17 cellular contexts compared by ENCODE assay signal in genomic region chr1:89965203-89965900, GRCh38. TPM values are rescaled to one million over a fixed set of nuclear protein-coding genes. Genes with fewer than 3 reads are reported as not detected.
DNase-seq lines count a peak whose midpoint lies in the region; ATAC-seq and TF ChIP-seq lines count a peak whose summit lies in the region.
"Had no signal": no experiment of that assay in that cellular context is flagged by ENCODE, and none has a peak within 500 bp of the region (broad histone marks: within the 10 kb centered on the region; RNA-seq: fewer than 3 reads in every experiment).

No MANE protein-coding gene starts in this region.

- intact Hi-C loops in testis (cut with DNase I; ENCODE audit: low total_unique reads) = no loop called here

- 69 to 70% methylated on average over 4 of the region's 4 CpGs for WGBS in testis, 2 donors

- no peaks in the 10 kb centered on the region for H4K20me1 ChIP-seq in neural cell (ENCODE audit: insufficient read depth)

- no peaks in the 10 kb centered on the region for H3K79me2 ChIP-seq in neural cell (replicated peaks; ENCODE audit: insufficient read depth, low read length)

- no peak for ATAC-seq in GM21515 (IDR thresholded peaks at IDR 0.05; ENCODE audit: unreplicated experiment)

- no peak overlapping the region for H3K4me2 ChIP-seq in neural cell (ENCODE audit: low read length)

- no peak overlapping the region for H2AFZ ChIP-seq in neural cell (ENCODE audit: low read depth, low read length)

- H3K4me3 ChIP-seq in choroid plexus epithelial cell (ENCODE audit: low read depth, low read length) (no peak overlapping the region), neural cell (ENCODE audit: low read length) (peak overlapping the region; percentile 11), testis (no peak overlapping the region)
- H3K4me3 ChIP-seq: spleen had no signal

- H3K36me3 ChIP-seq in neural cell (ENCODE audit: insufficient read depth, low read length) (no peaks in the 10 kb centered on the region), testis (ENCODE audit: low read depth, missing control alignments) (no peaks in the 10 kb centered on the region)
- H3K36me3 ChIP-seq: spleen had no signal

- DNase-seq in NCI-H1436 (lab: John Stamatoyannopoulos, UW) = peak; percentile 54
- DNase-seq in NCI-H1436 treated with DMSO at 0.1 percent for 48 hours (lab: John Stamatoyannopoulos, UW) = no peak
- peak; percentile 90 for DNase-seq in NCI-H2227 treated with DMSO at 0.1 percent for 48 hours (lab: John Stamatoyannopoulos, UW)
- peak; percentile 70 for DNase-seq in choroid plexus epithelial cell (ENCODE audit: low read depth)
- no peak for DNase-seq in testis
- DNase-seq in effector CD4-positive, alpha-beta T cell = no peak
- DNase-seq: activated CD4-positive, alpha-beta T cell treated with anti-CD3 and anti-CD28 coated beads, Interleukin-2, amount 10 ng/mL, durations not matched to agents 7 days and 5 days; cerebellar nuclear complex; hippocampal formation; islet precursor cell; Karpas-422; NCI-H1092 treated with DMSO at 0.1 percent for 48 hours; NK-92 treated with Interleukin-12 subunit alpha and Interleukin-12 subunit beta, amount 100 ng/mL, for 24 hours; spleen had no signal

- H3F3A ChIP-seq in neural cell (ENCODE audit: insufficient read depth, low read length, poor library complexity, severe bottlenecking) = no peaks in the 10 kb centered on the region

- no peaks in the 10 kb centered on the region for H3K4me1 ChIP-seq in testis

- no peak overlapping the region for H3K9ac ChIP-seq in neural cell (ENCODE audit: low read length)

- no peak for TF ChIP-seq POLR2A in testis (IDR thresholded peaks at IDR 0.05)

- no peak for TF ChIP-seq EP300 in neural cell (conservative IDR thresholded peaks at IDR 0.05; ENCODE audit: poor library complexity, severe bottlenecking)

- no peak for TF ChIP-seq CTCF in choroid plexus epithelial cell (conservative IDR thresholded peaks at IDR 0.05; ENCODE audit: low read depth, low read length)
- TF ChIP-seq CTCF in neural cell (IDR thresholded peaks at IDR 0.05; ENCODE audit: poor library complexity, severe bottlenecking) = no peak
- TF ChIP-seq CTCF in testis (IDR thresholded peaks at IDR 0.05) = no peak

- H3K27ac ChIP-seq in neural cell (ENCODE audit: low read length) = peak overlapping the region; percentile 46
- H3K27ac ChIP-seq in testis = no peak overlapping the region
- H3K27ac ChIP-seq: 22Rv1 had no signal

- H3K27me3 ChIP-seq in neural cell (ENCODE audit: insufficient read depth, low read depth, low read length) = no peaks in the 10 kb centered on the region
- H3K27me3 ChIP-seq in testis = no peaks in the 10 kb centered on the region
- H3K27me3 ChIP-seq: spleen had no signal

- H3K9me3 ChIP-seq in neural cell (ENCODE audit: low read length) = no peaks in the 10 kb centered on the region
- no peaks in the 10 kb centered on the region for H3K9me3 ChIP-seq in testis
- H3K9me3 ChIP-seq: spleen had no signal

- no peak for TF ChIP-seq RAD21 in neural cell (conservative IDR thresholded peaks at IDR 0.05)

- H3K9me2 ChIP-seq in neural cell (ENCODE audit: insufficient read depth, low read length) = no peaks in the 10 kb centered on the region

TF ChIP-seq in neural cell, 6 proteins besides CTCF, POLR2A, EP300 and RAD21:
- TF ChIP-seq, protein P1, sequence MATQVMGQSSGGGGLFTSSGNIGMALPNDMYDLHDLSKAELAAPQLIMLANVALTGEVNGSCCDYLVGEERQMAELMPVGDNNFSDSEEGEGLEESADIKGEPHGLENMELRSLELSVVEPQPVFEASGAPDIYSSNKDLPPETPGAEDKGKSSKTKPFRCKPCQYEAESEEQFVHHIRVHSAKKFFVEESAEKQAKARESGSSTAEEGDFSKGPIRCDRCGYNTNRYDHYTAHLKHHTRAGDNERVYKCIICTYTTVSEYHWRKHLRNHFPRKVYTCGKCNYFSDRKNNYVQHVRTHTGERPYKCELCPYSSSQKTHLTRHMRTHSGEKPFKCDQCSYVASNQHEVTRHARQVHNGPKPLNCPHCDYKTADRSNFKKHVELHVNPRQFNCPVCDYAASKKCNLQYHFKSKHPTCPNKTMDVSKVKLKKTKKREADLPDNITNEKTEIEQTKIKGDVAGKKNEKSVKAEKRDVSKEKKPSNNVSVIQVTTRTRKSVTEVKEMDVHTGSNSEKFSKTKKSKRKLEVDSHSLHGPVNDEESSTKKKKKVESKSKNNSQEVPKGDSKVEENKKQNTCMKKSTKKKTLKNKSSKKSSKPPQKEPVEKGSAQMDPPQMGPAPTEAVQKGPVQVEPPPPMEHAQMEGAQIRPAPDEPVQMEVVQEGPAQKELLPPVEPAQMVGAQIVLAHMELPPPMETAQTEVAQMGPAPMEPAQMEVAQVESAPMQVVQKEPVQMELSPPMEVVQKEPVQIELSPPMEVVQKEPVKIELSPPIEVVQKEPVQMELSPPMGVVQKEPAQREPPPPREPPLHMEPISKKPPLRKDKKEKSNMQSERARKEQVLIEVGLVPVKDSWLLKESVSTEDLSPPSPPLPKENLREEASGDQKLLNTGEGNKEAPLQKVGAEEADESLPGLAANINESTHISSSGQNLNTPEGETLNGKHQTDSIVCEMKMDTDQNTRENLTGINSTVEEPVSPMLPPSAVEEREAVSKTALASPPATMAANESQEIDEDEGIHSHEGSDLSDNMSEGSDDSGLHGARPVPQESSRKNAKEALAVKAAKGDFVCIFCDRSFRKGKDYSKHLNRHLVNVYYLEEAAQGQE (IDR thresholded peaks at IDR 0.05; ENCODE audit: borderline replicate concordance) = no peak
- TF ChIP-seq SMC3 (conservative IDR thresholded peaks at IDR 0.05; ENCODE audit: poor library complexity) (no peak), MXI1 (conservative IDR thresholded peaks at IDR 0.05; ENCODE audit: poor library complexity, severe bottlenecking) (no peak), POLR2AphosphoS5 (IDR thresholded peaks at IDR 0.05) (no peak), TAF1 (IDR thresholded peaks at IDR 0.05; ENCODE audit: low read depth) (no peak), EZH2 (IDR thresholded peaks at IDR 0.05; ENCODE audit: borderline replicate concordance, insufficient read depth, low read length, poor library complexity, severe bottlenecking) (no peak)

RNA-seq across cellular contexts. Expression of gene ZNF326, which starts 29.6 kb away (rescaled TPM):
- 65.0 and 65.2 TPM in 2 replicates for polyA plus RNA-seq in neural cell
- 80.1 and 91.3 TPM in 2 replicates for polyA minus RNA-seq in neural cell
- 10 to 100 TPM; 28.6 to 30.2 TPM for total RNA-seq in testis
- polyA plus RNA-seq in testis (ENCODE audit: insufficient read depth, low read depth, low replicate concordance) = 9.5 TPM

Comparison
In these comparisons a context has a peak if more than half of its experiments do, and no peak if none do; other contexts are left out.
1. DNase-seq: peak in NCI-H1436 (single experiment), NCI-H2227 treated with DMSO at 0.1 percent for 48 hours (single experiment) and choroid plexus epithelial cell (single experiment); none in NCI-H1436 treated with DMSO at 0.1 percent for 48 hours (single experiment), testis (single experiment) and effector CD4-positive, alpha-beta T cell (single experiment).